Comparison of ENCODE assay signal across 1 cellular context in the genomic region with DNA sequence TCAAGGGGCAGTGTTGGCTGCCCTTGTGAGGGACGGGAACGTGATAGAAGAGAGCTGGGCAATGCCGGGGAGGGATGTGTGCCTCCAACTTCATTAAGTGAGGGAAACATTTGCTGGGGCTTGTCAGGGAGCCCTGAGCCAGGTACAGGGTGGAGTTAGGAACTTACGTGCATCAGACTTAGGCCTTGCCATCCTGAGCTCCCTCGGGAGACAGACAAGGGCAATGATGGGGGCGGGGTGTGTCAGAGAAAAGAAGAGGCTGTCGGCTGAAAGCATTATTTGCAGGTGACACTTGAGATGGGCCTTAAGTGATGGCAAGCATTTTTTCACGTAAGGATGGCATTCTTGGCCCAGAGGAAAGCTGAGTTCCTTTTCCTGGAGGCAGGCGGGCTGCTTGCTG.
TF ChIP-seq lines count a peak whose summit lies in the region.

No MANE protein-coding gene starts in this region.

TF ChIP-seq in endothelial cell of umbilical vein, 7 proteins besides CTCF, POLR2A, EP300 and RAD21:
- no peak for TF ChIP-seq MYC (IDR thresholded peaks at IDR 0.05; ENCODE audit: low read depth, low read length)
- no peak for TF ChIP-seq POLR2AphosphoS5 (IDR thresholded peaks at IDR 0.05; ENCODE audit: insufficient read depth, low read depth, low read length)
- TF ChIP-seq GATA2 (IDR thresholded peaks at IDR 0.05; ENCODE audit: insufficient read depth, insufficient read length, low read depth, low read length) = no peak
- no peak for TF ChIP-seq FOS (IDR thresholded peaks at IDR 0.05; ENCODE audit: borderline replicate concordance, insufficient read depth, low read length)
